Comparison of ENCODE assay signal across 8 cellular contexts in genomic region chr20:45293041-45294002, GRCh38. TPM values are rescaled to one million over a fixed set of nuclear protein-coding genes. Genes with fewer than 3 reads are reported as not detected.
DNase-seq lines count a peak whose midpoint lies in the region; ATAC-seq and TF ChIP-seq lines count a peak whose summit lies in the region.

No MANE protein-coding gene starts in this region.

- H3K9me2 ChIP-seq in hepatocyte (replicated peaks; ENCODE audit: insufficient read depth): no peaks in the 10 kb centered on the region

- TF ChIP-seq CTCF in ascending aorta (IDR thresholded peaks at IDR 0.05) (peak; percentile 76 to 97 (median 93)), hepatocyte (IDR thresholded peaks at IDR 0.05; ENCODE audit: poor library complexity) (peak; percentile 85)

- H4K20me1 ChIP-seq in hepatocyte (ENCODE audit: insufficient read depth, poor library complexity, severe bottlenecking): no peaks in the 10 kb centered on the region

- H3K27me3 ChIP-seq in ascending aorta (no peaks in the 10 kb centered on the region), hepatocyte (peaks cover 14% of the 10 kb centered on the region), aorta (ENCODE audit: control insufficient read depth in 1 of 2, insufficient read depth in 2 of 2, low read length in 1 of 2) (no peaks in the 10 kb centered on the region)

- WGBS in hepatocyte (ENCODE audit: low lambda C conversion rate, missing lambda C conversion rate): 5% methylated on average over 68 of the region's 79 CpGs
- 2 to 3% methylated on average over 72 to 79 of the region's 79 CpGs for WGBS in aorta, 2 donors

- H3K4me1 ChIP-seq in ascending aorta: peaks cover 0 to 4% of the 10 kb centered on the region in 2 donors
- no peaks in the 10 kb centered on the region for H3K4me1 ChIP-seq in hepatocyte (ENCODE audit: insufficient read depth)
- no peaks in the 10 kb centered on the region for H3K4me1 ChIP-seq in aorta (ENCODE audit: control insufficient read depth in 1 of 2, insufficient read depth in 2 of 2, low read length in 2 of 2)

- DNase-seq in SIG-M5 treated with dmso at 0.1 percent for 504 hours (lab: John Stamatoyannopoulos, UW; ENCODE audit: unreplicated experiment) (peak; percentile 71), SIG-M5 (lab: John Stamatoyannopoulos, UW) (no peak), NAMALWA (ENCODE audit: low spot score) (peak; percentile 37), T-helper 9 cell (peak; percentile 76), ascending aorta (ENCODE audit: low spot score in 2 of 2) (peak; percentile 20 to 86), hepatocyte (ENCODE audit: low spot score) (peak; percentile 87), retina (peak; percentile 97), aorta (peak; percentile 86 to 97)

- H2AFZ ChIP-seq in hepatocyte: peak overlapping the region; percentile 92

- H3K9me3 ChIP-seq in ascending aorta: no peaks in the 10 kb centered on the region
- H3K9me3 ChIP-seq in hepatocyte (ENCODE audit: low read depth): no peaks in the 10 kb centered on the region
- no peaks in the 10 kb centered on the region for H3K9me3 ChIP-seq in aorta (ENCODE audit: control insufficient read depth, low read length)

- no peaks in the 10 kb centered on the region for H3K79me2 ChIP-seq in hepatocyte

- H3K4me2 ChIP-seq in hepatocyte: peak overlapping the region; percentile 96

- no peaks in the 10 kb centered on the region for H3K36me3 ChIP-seq in ascending aorta
- H3K36me3 ChIP-seq in hepatocyte (replicated peaks; ENCODE audit: insufficient read depth, low read depth): no peaks in the 10 kb centered on the region
- no peaks in the 10 kb centered on the region for H3K36me3 ChIP-seq in aorta (ENCODE audit: control insufficient read depth in 1 of 2, insufficient read depth in 2 of 2, low read length in 1 of 2)

- H3K4me3 ChIP-seq in ascending aorta (peak overlapping the region; percentile 47 to 70), hepatocyte (peak overlapping the region; percentile 78), aorta (ENCODE audit: low read length in 2 of 2) (peak overlapping the region; percentile 11 to 18)

- peak; percentile 83 for ATAC-seq in aorta (ENCODE audit: low FRiP score)

- intact Hi-C loops in ascending aorta (cut with DNase I): no loop called here
- intact Hi-C loops in aorta (cut with DNase I): loop anchor here in 1 of 2 donors (5.0 kb wide), 2 partner anchors 251 to 281 kb away; no protein-coding TSS in a partner anchor

- H3K27ac ChIP-seq in ascending aorta: peak overlapping the region in 1 of 2 donors; percentile 38
- H3K27ac ChIP-seq in hepatocyte: no peak overlapping the region
- H3K27ac ChIP-seq in aorta (ENCODE audit: low read depth in 1 of 2, low read length in 2 of 2): no peak overlapping the region

RNA-seq across cellular contexts. Expression of gene RBPJL, which starts 13.3 kb away (rescaled TPM):
- total RNA-seq in ascending aorta (not detected), hepatocyte (not detected in 2 replicates), aorta (not detected)
- polyA plus RNA-seq in hepatocyte (not detected in 2 replicates), aorta (under 1 TPM; 0.08 to 0.38 TPM)

RNA-seq across cellular contexts. Expression of gene MATN4, which starts 14.8 kb away (rescaled TPM):
- 0.21 TPM for total RNA-seq in ascending aorta
- 0.57 TPM in 1 of 2 replicates, not detected in the other for total RNA-seq in hepatocyte
- 0.50 TPM in 1 of 2 replicates, not detected in the other for polyA plus RNA-seq in hepatocyte
- total RNA-seq in aorta: under 1 TPM; 0.42 to 0.69 TPM
- polyA plus RNA-seq in aorta: under 1 TPM in 1 of 2 donors, not detected in 1; 0.18 TPM

RNA-seq across cellular contexts. Expression of gene SLPI, which starts 39.0 kb away (rescaled TPM):
- total RNA-seq in ascending aorta (223 TPM), hepatocyte (1,143 and 1,330 TPM in 2 replicates), aorta (100 to 1,000 TPM in 1 of 2 donors, 10 to 100 TPM in 1; 41.2 to 151 TPM)
- polyA plus RNA-seq in hepatocyte (9,786 and 10,154 TPM in 2 replicates), aorta (10 to 100 TPM; 24.4 to 34.8 TPM)

RNA-seq across cellular contexts. Expression of gene SDC4, which starts 54.9 kb away (rescaled TPM):
- total RNA-seq in ascending aorta: 63.8 TPM
- total RNA-seq in hepatocyte: 191 and 194 TPM in 2 replicates
- 159 and 178 TPM in 2 replicates for polyA plus RNA-seq in hepatocyte
- total RNA-seq in aorta: 100 to 1,000 TPM in 1 of 2 donors, 10 to 100 TPM in 1; 51.2 to 114 TPM
- 10 to 100 TPM; 19.2 to 50.6 TPM for polyA plus RNA-seq in aorta

Comparison
In these comparisons a context has a peak if more than half of its experiments do, and no peak if none do; other contexts are left out.
1. H3K4me3 ChIP-seq: peak in every context shown above with its lines; median percentile 78 in hepatocyte; 58 in ascending aorta; 14 in aorta.